ENCODE assay signal across 17 cellular contexts in genomic region chr4:8280158-8280875, GRCh38. TPM values are rescaled to one million over a fixed set of nuclear protein-coding genes. Genes with fewer than 3 reads are reported as not detected.
DNase-seq lines count a peak whose midpoint lies in the region; ATAC-seq, FAIRE-seq and TF ChIP-seq lines count a peak whose summit lies in the region.
"Had no signal": no experiment of that assay in that cellular context is flagged by ENCODE, and none has a peak within 500 bp of the region (broad histone marks: within the 10 kb centered on the region; RNA-seq: fewer than 3 reads in every experiment).

No MANE protein-coding gene starts in this region.

- H4K12ac ChIP-seq in trophoblast cell (ENCODE audit: low read depth, low read length), result no peak overlapping the region

- no peak overlapping the region for H2BK12ac ChIP-seq in trophoblast cell (ENCODE audit: low read length)

- H3K36me3 ChIP-seq in kidney (ENCODE audit: control insufficient read depth in 1 of 2, insufficient read depth in 2 of 2, low read length in 2 of 2) (no peaks in the 10 kb centered on the region), trophoblast cell (ENCODE audit: control insufficient read depth in 1 of 2, insufficient read depth in 2 of 2, low read length in 2 of 2) (peaks cover 0 to 4% of the 10 kb centered on the region in 2 experiments)
- H3K36me3 ChIP-seq: MG63, Peyer's patch had no signal

- H2AFZ ChIP-seq in trophoblast cell (ENCODE audit: insufficient read depth, low read length, poor library complexity), result no peak overlapping the region

- H3K14ac ChIP-seq in trophoblast cell (ENCODE audit: low read length), result no peak overlapping the region

- intact Hi-C loops in kidney (cut with DNase I), result no loop called here
- intact Hi-C loops in sciatic nerve (cut with DNase I), result no loop called here

- H3K4me2 ChIP-seq in trophoblast cell (ENCODE audit: low read length), result no peak overlapping the region

- H4K8ac ChIP-seq in trophoblast cell (ENCODE audit: low read depth, low read length), result no peak overlapping the region

- no peak overlapping the region for H3K23ac ChIP-seq in trophoblast cell (ENCODE audit: low read length)

- no peak overlapping the region for H2BK5ac ChIP-seq in trophoblast cell (ENCODE audit: low read depth, low read length, poor library complexity)

- H3K9ac ChIP-seq in kidney (ENCODE audit: low read length in 2 of 2) (no peak overlapping the region), trophoblast cell (ENCODE audit: low read length) (no peak overlapping the region)

- FAIRE-seq in kidney (lab: Jason Lieb, UNC), result no peak
- FAIRE-seq: A204.1 had no signal

- H3K27ac Mint-ChIP-seq in stimulated activated naive CD8-positive, alpha-beta T cell treated with anti-CD3 and anti-CD28 coated beads, Interleukin-15, amount 100 ng/mL, for 72 hours, result no peak overlapping the region
- H3K27ac Mint-ChIP-seq: CD4-positive, CD25-positive, alpha-beta regulatory T cell; H9 had no signal

- H3K27me3 ChIP-seq in trophoblast cell (ENCODE audit: insufficient read depth, low read length), result no peaks in the 10 kb centered on the region
- H3K27me3 ChIP-seq: MG63, Peyer's patch had no signal

- H3K4me3 ChIP-seq in kidney (ENCODE audit: low read length in 2 of 2) (no peak overlapping the region), trophoblast cell (ENCODE audit: low read depth, low read length) (no peak overlapping the region)
- H3K4me3 ChIP-seq: MG63, Peyer's patch had no signal

- peaks cover 2% of the 10 kb centered on the region for H3K27me3 Mint-ChIP-seq in stimulated activated naive CD8-positive, alpha-beta T cell treated with anti-CD3 and anti-CD28 coated beads, Interleukin-15, amount 100 ng/mL, for 72 hours
- H3K27me3 Mint-ChIP-seq: CD4-positive, CD25-positive, alpha-beta regulatory T cell had no signal

- peak overlapping the region; percentile 49 for H2AK5ac ChIP-seq in trophoblast cell (ENCODE audit: low read length)

- no peak overlapping the region for H3K18ac ChIP-seq in trophoblast cell (ENCODE audit: low read length)

- no peak for TF ChIP-seq CTCF in kidney (IDR thresholded peaks at IDR 0.05; ENCODE audit: borderline replicate concordance, extremely low read depth, insufficient read depth)

- no peak overlapping the region for H3K4ac ChIP-seq in trophoblast cell (ENCODE audit: low read depth, low read length)

- no peak overlapping the region for H4K91ac ChIP-seq in trophoblast cell (ENCODE audit: low read depth, low read length)

- no CpG with 5 or more reads among the region's 25 CpGs for WGBS in trophoblast cell (ENCODE audit: extremely low coverage, insufficient coverage, insufficient read length)

- no peaks in the 10 kb centered on the region for H3K79me2 ChIP-seq in trophoblast cell (ENCODE audit: control insufficient read depth, insufficient read depth, low read length, poor library complexity)

- DNase-seq in stimulated activated naive CD8-positive, alpha-beta T cell treated with anti-CD3 and anti-CD28 coated beads, Interleukin-15, amount 100 ng/mL, for 72 hours, result no peak
- no peak for DNase-seq in stimulated activated naive CD8-positive, alpha-beta T cell treated with anti-CD3 and anti-CD28 coated beads, Interleukin-15, Interleukin-2, amounts not matched to agents 100 U/mL and 50 U/mL, for 24 hours
- DNase-seq in kidney, result peak; percentile 68
- DNase-seq in trophoblast cell, result no peak
- no peak for DNase-seq in activated naive CD4-positive, alpha-beta T cell treated with Interleukin-2 at 50 U/mL for 16 hours
- DNase-seq in sciatic nerve (ENCODE audit: low spot score), result no peak
- DNase-seq in iPS-NIHi7 (ENCODE audit: extremely low spot score), result no peak
- DNase-seq: CD4-positive, CD25-positive, alpha-beta regulatory T cell; H9; MG63; NCI-H1092 treated with DMSO at 0.1 percent for 48 hours; NCI-H1930; NCI-H510A treated with DMSO at 0.1 percent for 48 hours; Peyer's patch; SIG-M5 had no signal

- H3K27ac ChIP-seq in kidney (ENCODE audit: low read depth in 2 of 2, low read length in 2 of 2) (no peak overlapping the region), trophoblast cell (ENCODE audit: low read depth, low read length) (no peak overlapping the region)
- H3K27ac ChIP-seq: Peyer's patch had no signal

- H3K9me3 ChIP-seq in kidney (ENCODE audit: control insufficient read depth in 1 of 2, low read length in 2 of 2), result no peaks in the 10 kb centered on the region
- H3K9me3 ChIP-seq in trophoblast cell (ENCODE audit: insufficient read depth, low read depth, low read length), result no peaks in the 10 kb centered on the region
- H3K9me3 ChIP-seq: MG63, Peyer's patch had no signal

- no peak overlapping the region for H2BK120ac ChIP-seq in trophoblast cell (ENCODE audit: insufficient read depth, low read length, poor library complexity)

- H3K4me1 ChIP-seq in kidney (ENCODE audit: control insufficient read depth in 1 of 2, insufficient read depth in 1 of 2, low read depth in 1 of 2, low read length in 2 of 2) (peaks cover 0 to 2% of the 10 kb centered on the region in 2 donors), trophoblast cell (ENCODE audit: control insufficient read depth in 1 of 2, insufficient read depth in 2 of 2, low read length in 2 of 2) (peaks cover 5% of the 10 kb centered on the region in 2 experiments)

- H3K79me1 ChIP-seq in trophoblast cell (ENCODE audit: low read length), result peaks cover 4% of the 10 kb centered on the region

- H3K4me3 Mint-ChIP-seq in stimulated activated naive CD8-positive, alpha-beta T cell treated with anti-CD3 and anti-CD28 coated beads, Interleukin-15, amount 100 ng/mL, for 72 hours, result no peak overlapping the region
- H3K4me3 Mint-ChIP-seq: CD4-positive, CD25-positive, alpha-beta regulatory T cell; H9 had no signal

- peak; percentile 24 for ATAC-seq in stimulated activated naive CD8-positive, alpha-beta T cell treated with anti-CD3 and anti-CD28 coated beads, Interleukin-15, amount 100 ng/mL, for 72 hours
- ATAC-seq in stimulated activated naive CD8-positive, alpha-beta T cell treated with anti-CD3 and anti-CD28 coated beads, Interleukin-15, Interleukin-2, amounts not matched to agents 100 U/mL and 50 U/mL, for 24 hours, result no peak
- ATAC-seq in sciatic nerve, result no peak
- no peak for ATAC-seq in GM21825 (IDR thresholded peaks at IDR 0.05; ENCODE audit: unreplicated experiment)

- H3K4me1 Mint-ChIP-seq in stimulated activated naive CD8-positive, alpha-beta T cell treated with anti-CD3 and anti-CD28 coated beads, Interleukin-15, amount 100 ng/mL, for 72 hours, result peaks cover 11% of the 10 kb centered on the region
- H3K4me1 Mint-ChIP-seq: H9 had no signal

- H3K9me3 Mint-ChIP-seq in stimulated activated naive CD8-positive, alpha-beta T cell treated with anti-CD3 and anti-CD28 coated beads, Interleukin-15, amount 100 ng/mL, for 72 hours, result no peaks in the 10 kb centered on the region
- H3K9me3 Mint-ChIP-seq: CD4-positive, CD25-positive, alpha-beta regulatory T cell; H9 had no signal

RNA-seq across cellular contexts. Expression of gene HTRA3, which starts 10.8 kb away (rescaled TPM):
- total RNA-seq in kidney (1.7 TPM), sciatic nerve (23.7 TPM)
- 6.5 TPM for polyA plus RNA-seq in kidney (ENCODE audit: insufficient read depth, low read depth, low replicate concordance)
- polyA plus RNA-seq in trophoblast cell (2013), result 31.1 and 33.0 TPM in 2 replicates
- total RNA-seq: CD4-positive, CD25-positive, alpha-beta regulatory T cell had no signal
- polyA plus RNA-seq: CD4-positive, CD25-positive, alpha-beta regulatory T cell had no signal
